ENCODE assay signal across 8 cellular contexts in the genomic region with DNA sequence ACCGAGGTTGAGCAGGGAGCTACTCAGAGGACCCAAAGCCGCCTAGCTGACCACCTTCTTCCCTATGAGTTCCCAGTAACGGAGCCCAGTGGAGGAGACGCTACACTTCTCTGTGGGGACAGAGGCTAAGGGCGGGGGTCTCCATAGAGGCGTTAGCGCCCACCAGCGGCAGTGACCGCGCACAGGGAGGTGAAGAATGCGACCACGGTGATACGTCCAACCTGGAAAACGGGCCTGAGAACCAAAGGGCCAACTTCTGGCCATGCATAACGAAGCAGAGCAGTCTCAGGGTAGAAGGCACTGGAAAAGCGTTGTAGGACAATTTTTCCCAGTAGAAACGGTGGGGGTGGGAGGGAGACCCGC. TPM values are rescaled to one million over a fixed set of nuclear protein-coding genes. Genes with fewer than 3 reads are reported as not detected.
DNase-seq lines count a peak whose midpoint lies in the region; ATAC-seq and TF ChIP-seq lines count a peak whose summit lies in the region.

No MANE protein-coding gene starts in this region.

- H3K27me3 Mint-ChIP-seq in neural crest cell (ENCODE audit: low read depth): peaks cover 40% of the 10 kb centered on the region

- peak overlapping the region; percentile 59 for H3K9ac ChIP-seq in HUES64 (ENCODE audit: low read depth, low read length)

- peaks cover 11% of the 10 kb centered on the region; the same call in 1 of the 2 replicates for H3K36me3 ChIP-seq in HUES64 (ENCODE audit: insufficient read depth, low read length)

- no peak for DNase-seq in coronary artery (ENCODE audit: low spot score)
- no peak for DNase-seq in neural crest cell (ENCODE audit: low read depth, low spot score)
- DNase-seq in NCI-H748 (lab: John Stamatoyannopoulos, UW; ENCODE audit: unreplicated experiment): no peak
- DNase-seq in effector CD4-positive, alpha-beta T cell: no peak
- DNase-seq in NCI-H446 (lab: John Stamatoyannopoulos, UW): no peak
- DNase-seq in mucosa of gallbladder (ENCODE audit: low spot score): no peak

- no peak for TF ChIP-seq CTCF in coronary artery (IDR thresholded peaks at IDR 0.05)
- no peak for TF ChIP-seq CTCF in neural crest cell (conservative IDR thresholded peaks at IDR 0.05)

- H3K27ac ChIP-seq in HUES64 (ENCODE audit: low read depth, low read length): no peak overlapping the region
- peak overlapping the region in 1 of 2 donors; percentile 87 for H3K27ac ChIP-seq in coronary artery

- peaks cover 10% of the 10 kb centered on the region; the same call in 1 of the 2 replicates for H3K4me1 ChIP-seq in HUES64 (ENCODE audit: insufficient read depth, low read length)

- ATAC-seq in GM18519 (IDR thresholded peaks at IDR 0.05; ENCODE audit: low FRiP score, unreplicated experiment): peak; percentile 3

- no peaks in the 10 kb centered on the region for H3K27me3 ChIP-seq in HUES64 (ENCODE audit: insufficient read depth, low read length)

- no peaks in the 10 kb centered on the region for H3K36me3 Mint-ChIP-seq in neural crest cell (ENCODE audit: low read depth)

- no peak overlapping the region for H3K27ac Mint-ChIP-seq in neural crest cell (ENCODE audit: unreplicated experiment)

- H3K4me3 Mint-ChIP-seq in neural crest cell: peak overlapping the region; percentile 98

- WGBS in HUES64: 3% methylated on average over 18 of the region's 18 CpGs

- H3K4me1 Mint-ChIP-seq in neural crest cell: peaks cover 33% of the 10 kb centered on the region

- H3K9me3 ChIP-seq in HUES64 (ENCODE audit: insufficient read depth, low read depth, low read length): no peaks in the 10 kb centered on the region

- H3K4me3 ChIP-seq in HUES64 (ENCODE audit: low read length) (peak overlapping the region; percentile 100), coronary artery (peak overlapping the region; percentile 83)

- H3K9me3 Mint-ChIP-seq in neural crest cell: no peaks in the 10 kb centered on the region

RNA-seq across cellular contexts. Expression of a gene that starts 0.4 kb away (rescaled TPM):
- 22.9 TPM for polyA plus RNA-seq in HUES64 (2013, experiment 1 of 2)
- 24.3 TPM for polyA plus RNA-seq in HUES64 (2013, experiment 2 of 2)
- total RNA-seq in neural crest cell: 38.2 and 40.2 TPM in 2 replicates
- 41.1 TPM for total RNA-seq in mucosa of gallbladder
